ENCODE assay signal across 10 cellular contexts in the genomic region with DNA sequence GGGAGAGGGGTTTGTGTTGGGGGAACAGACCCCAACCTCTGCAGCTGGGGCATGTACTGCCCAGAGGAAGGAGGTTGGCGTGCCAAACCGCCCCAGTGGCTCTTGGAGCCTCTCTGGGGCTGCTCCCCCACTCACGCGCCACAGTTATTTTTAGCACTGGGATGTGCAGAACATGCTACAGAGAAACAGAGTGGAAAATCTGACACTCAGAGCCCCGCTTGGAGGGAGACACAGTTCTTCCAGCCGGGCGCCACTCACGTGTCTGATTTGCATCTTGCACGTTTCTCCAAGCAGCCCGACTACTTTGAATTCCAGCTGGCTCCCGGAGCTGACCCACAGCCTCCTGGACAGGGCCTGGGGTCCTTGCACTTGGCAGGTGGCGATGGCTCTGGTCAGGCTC.
DNase-seq lines count a peak whose midpoint lies in the region; ATAC-seq, FAIRE-seq and TF ChIP-seq lines count a peak whose summit lies in the region.
"Had no signal": no experiment of that assay in that cellular context is flagged by ENCODE, and none has a peak within 500 bp of the region (broad histone marks: within the 10 kb centered on the region; RNA-seq: fewer than 3 reads in every experiment).

No MANE protein-coding gene starts in this region.

- ATAC-seq in HG03460 (IDR thresholded peaks at IDR 0.05; ENCODE audit: unreplicated experiment), result no peak

- H3K27me3 ChIP-seq in vagina, result no peaks in the 10 kb centered on the region

- H3K36me3 Mint-ChIP-seq in chondrocyte (ENCODE audit: low read depth), result no peaks in the 10 kb centered on the region

- peak overlapping the region; percentile 9 for H3K4me3 Mint-ChIP-seq in chondrocyte (ENCODE audit: unreplicated experiment)

- peak overlapping the region; percentile 69 for H3K27ac ChIP-seq in vagina
- H3K27ac ChIP-seq: lower lobe of right lung had no signal

- no peaks in the 10 kb centered on the region for H3K9me3 Mint-ChIP-seq in chondrocyte (ENCODE audit: low read depth)

- H3K27ac Mint-ChIP-seq in chondrocyte (ENCODE audit: unreplicated experiment), result peak overlapping the region; percentile 90

- intact Hi-C loops in vagina (cut with DNase I), result no loop called here

- no peaks in the 10 kb centered on the region for H3K9me3 ChIP-seq in vagina
- H3K9me3 ChIP-seq: lower lobe of right lung had no signal

- peak; percentile 42 for DNase-seq in stimulated activated CD4-positive, alpha-beta T cell treated with anti-CD3 and anti-CD28 coated beads, Interleukin-15, amount 100 ng/mL, for 24 hours
- DNase-seq in stimulated activated CD4-positive, alpha-beta T cell treated with anti-CD3 and anti-CD28 coated beads, Interleukin-12 subunit alpha, Interleukin-12 subunit beta, amount 100 ng/mL, for 4 hours, result no peak
- no peak for DNase-seq in chondrocyte (ENCODE audit: low spot score)
- DNase-seq in midbrain (lab: John Stamatoyannopoulos, UW), result peak; percentile 28
- peak in 1 of 2 donors; percentile 91 for DNase-seq in vagina (ENCODE audit: extremely low spot score in 2 of 2)
- DNase-seq in GM12892 (ENCODE audit: insufficient read length), result no peak
- no peak for DNase-seq in GF-D8 (lab: John Stamatoyannopoulos, UW)
- DNase-seq: lower lobe of right lung; NK-92 treated with Interleukin-12 subunit alpha and Interleukin-12 subunit beta, amount 100 ng/mL, for 24 hours had no signal

- H3K4me3 ChIP-seq in vagina, result no peak overlapping the region
- H3K4me3 ChIP-seq: lower lobe of right lung had no signal

- peaks cover 34% of the 10 kb centered on the region for H3K4me1 Mint-ChIP-seq in chondrocyte (ENCODE audit: low read depth)

- no peak for FAIRE-seq in GM12892 (lab: Jason Lieb, UNC)

- H3K36me3 ChIP-seq in vagina, result no peaks in the 10 kb centered on the region
- H3K36me3 ChIP-seq: lower lobe of right lung had no signal

- peaks cover 33% of the 10 kb centered on the region for H3K4me1 ChIP-seq in vagina

- TF ChIP-seq POLR2A in vagina (IDR thresholded peaks at IDR 0.05) (no peak), GM12892 (IDR thresholded peaks at IDR 0.05; ENCODE audit: low read depth, low read length) (no peak)

- H3K27me3 Mint-ChIP-seq in chondrocyte (ENCODE audit: low read depth), result peaks cover 8% of the 10 kb centered on the region

- TF ChIP-seq CTCF in chondrocyte (IDR thresholded peaks at IDR 0.05) (no peak), vagina (IDR thresholded peaks at IDR 0.05) (no peak)

Comparison
In these comparisons a context has a peak if more than half of its experiments do, and no peak if none do; other contexts are left out.
1. DNase-seq: peak in stimulated activated CD4-positive, alpha-beta T cell treated with anti-CD3 and anti-CD28 coated beads, Interleukin-15, amount 100 ng/mL, for 24 hours (single experiment) and midbrain (single experiment); none in stimulated activated CD4-positive, alpha-beta T cell treated with anti-CD3 and anti-CD28 coated beads, Interleukin-12 subunit alpha, Interleukin-12 subunit beta, amount 100 ng/mL, for 4 hours (single experiment), chondrocyte (single experiment), GM12892 (single experiment) and GF-D8 (single experiment).